8 cellular contexts compared by ENCODE assay signal in the genomic region with DNA sequence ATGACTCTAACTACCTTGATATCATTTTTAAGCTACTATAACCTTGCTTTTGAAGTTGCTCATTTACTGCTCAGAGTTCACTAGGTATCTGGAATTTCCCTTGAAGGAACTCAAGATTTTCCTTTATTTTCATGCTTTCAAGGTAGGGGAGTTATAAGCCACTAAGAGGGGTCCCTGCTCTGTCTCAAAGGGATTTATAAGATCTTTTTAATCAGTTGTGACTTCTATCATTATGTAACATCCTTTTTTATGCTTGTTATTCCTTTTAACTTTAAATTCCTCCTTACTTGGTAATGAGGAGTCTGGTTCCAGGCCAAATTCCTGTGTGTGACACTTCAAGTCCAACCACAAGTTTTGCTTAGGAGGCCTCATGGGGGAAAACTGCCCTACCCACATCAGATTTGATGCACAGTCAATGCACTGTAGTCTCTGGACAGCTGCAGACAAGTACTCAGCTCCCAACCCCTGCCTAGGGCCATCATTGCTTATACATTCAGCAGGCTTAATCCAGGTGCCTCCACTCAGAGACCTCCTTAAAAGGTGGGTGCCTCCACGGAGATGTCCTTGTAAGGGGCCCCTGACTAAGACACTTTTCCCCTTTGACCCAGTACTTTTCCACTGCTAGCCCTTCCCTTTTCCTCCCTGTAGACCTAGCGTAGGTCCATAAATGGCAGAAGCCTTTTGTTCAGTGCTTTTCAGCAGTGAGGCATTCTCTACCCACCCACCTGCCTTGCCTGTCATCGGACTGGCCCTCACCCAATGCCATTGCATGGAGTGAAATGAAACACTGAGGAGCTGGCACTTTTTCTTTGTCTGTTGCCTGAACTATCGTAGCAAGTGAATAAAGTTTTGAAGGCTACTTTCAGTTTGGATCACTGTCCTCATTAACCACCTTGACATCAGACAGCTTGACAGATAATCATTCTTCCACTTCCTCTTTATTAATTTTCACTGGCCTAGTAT. TPM values are rescaled to one million over a fixed set of nuclear protein-coding genes. Genes with fewer than 3 reads are reported as not detected.
A peak's percentile ranks its signal among the peaks of the same experiment; 100 is the strongest.
DNase-seq lines count a peak whose midpoint lies in the region; ATAC-seq and TF ChIP-seq lines count a peak whose summit lies in the region.

No MANE protein-coding gene starts in this region.

- H3K4me3 Mint-ChIP-seq in osteocyte (ENCODE audit: unreplicated experiment), result no peak overlapping the region

- peaks cover 13% of the 10 kb centered on the region for H3K36me3 Mint-ChIP-seq in osteocyte (ENCODE audit: unreplicated experiment)

- H3K27me3 Mint-ChIP-seq in osteocyte (ENCODE audit: unreplicated experiment), result no peaks in the 10 kb centered on the region

- no peak overlapping the region for H3K4me3 ChIP-seq in fibroblast of the aortic adventitia (ENCODE audit: low read depth, low read length)

- intact Hi-C loops in head of caudate nucleus (cut with DNase I), result no loop called here

- DNase-seq in ELR (ENCODE audit: low read depth) (peak; percentile 85), HK-2 (ENCODE audit: unreplicated experiment) (peak; percentile 40), fibroblast of the aortic adventitia (ENCODE audit: low read depth) (peak; percentile 83), NCI-H2196 (lab: John Stamatoyannopoulos, UW; ENCODE audit: unreplicated experiment) (no peak), head of caudate nucleus (no peak), osteocyte (ENCODE audit: extremely low spot score, unreplicated experiment) (no peak)
- no peak for DNase-seq in activated effector memory CD4-positive, alpha-beta T cell treated with Interleukin-2 at 50 U/mL for 16 hours

- TF ChIP-seq CTCF in fibroblast of the aortic adventitia (IDR thresholded peaks at IDR 0.05; ENCODE audit: insufficient read depth, low read length), result no peak
- TF ChIP-seq CTCF in osteocyte (IDR thresholded peaks at IDR 0.05), result no peak

- no peak overlapping the region for H3K27ac Mint-ChIP-seq in osteocyte (ENCODE audit: unreplicated experiment)

- H3K4me1 Mint-ChIP-seq in osteocyte (ENCODE audit: unreplicated experiment), result peaks cover 14% of the 10 kb centered on the region

- ATAC-seq in GM21528 (IDR thresholded peaks at IDR 0.05; ENCODE audit: low FRiP score, unreplicated experiment), result peak; percentile 85

- peaks cover 32% of the 10 kb centered on the region for H3K9me3 Mint-ChIP-seq in osteocyte (ENCODE audit: unreplicated experiment)

RNA-seq across cellular contexts. Expression of gene PLK4, which starts 23.9 kb away (rescaled TPM):
- total RNA-seq in fibroblast of the aortic adventitia (ENCODE audit: low replicate concordance) (0.33 and 21.4 TPM in 2 replicates), osteocyte (3.7 and 5.7 TPM in 2 replicates)

Comparison
In these comparisons a context has a peak if more than half of its experiments do, and no peak if none do; other contexts are left out.
1. DNase-seq: peak in ELR (single experiment), HK-2 (single experiment) and fibroblast of the aortic adventitia (single experiment); none in NCI-H2196 (single experiment), activated effector memory CD4-positive, alpha-beta T cell treated with Interleukin-2 at 50 U/mL for 16 hours (single experiment), head of caudate nucleus (0 of 42) and osteocyte (single experiment).